In genomic region chr10:23448802-23449570, GRCh38 we compare ENCODE assay signal across 8 cellular contexts. TPM values are rescaled to one million over a fixed set of nuclear protein-coding genes. Genes with fewer than 3 reads are reported as not detected.
DNase-seq lines count a peak whose midpoint lies in the region; ATAC-seq, FAIRE-seq and TF ChIP-seq lines count a peak whose summit lies in the region.

No MANE protein-coding gene starts in this region.

- H3K27ac ChIP-seq in prostate gland = no peak overlapping the region

- DNase-seq in EL = peak; percentile 4
- DNase-seq in GM20000 (ENCODE audit: low spot score) = peak; percentile 70
- DNase-seq in choroid plexus epithelial cell (ENCODE audit: low read depth) = peak; percentile 53
- DNase-seq in RCC 7860 (ENCODE audit: low spot score) = no peak
- no peak for DNase-seq in left cardiac atrium
- no peak for DNase-seq in stimulated activated CD4-positive, alpha-beta T cell treated with anti-CD3 and anti-CD28 coated beads, Interleukin-2, amount 100 ng/mL, for 48 hours
- DNase-seq in prostate gland (ENCODE audit: low spot score) = no peak

- WGBS in prostate gland = 82% methylated on average over 7 of the region's 7 CpGs

- H3K27me3 ChIP-seq in prostate gland (replicated peaks; ENCODE audit: insufficient read depth) = no peaks in the 10 kb centered on the region

- no peak for TF ChIP-seq POLR2A in prostate gland (IDR thresholded peaks at IDR 0.05)

- H3K36me3 ChIP-seq in prostate gland = no peaks in the 10 kb centered on the region

- H3K4me3 ChIP-seq in choroid plexus epithelial cell (ENCODE audit: low read depth, low read length) (no peak overlapping the region), prostate gland (no peak overlapping the region)

- H3K4me1 ChIP-seq in prostate gland (replicated peaks) = no peaks in the 10 kb centered on the region

- ATAC-seq in HG03457 (IDR thresholded peaks at IDR 0.05; ENCODE audit: unreplicated experiment) = peak; percentile 76
- no peak for ATAC-seq in left cardiac atrium

- TF ChIP-seq CTCF in GM20000 (IDR thresholded peaks at IDR 0.05; ENCODE audit: extremely low read depth, missing control alignments) (no peak), choroid plexus epithelial cell (conservative IDR thresholded peaks at IDR 0.05; ENCODE audit: low read depth, low read length) (no peak), prostate gland (IDR thresholded peaks at IDR 0.05) (no peak)

- no peaks in the 10 kb centered on the region for H3K9me3 ChIP-seq in prostate gland

- intact Hi-C loops in left cardiac atrium (cut with DNase I) (loop anchor here in 1 of 2 donors (10.0 kb wide), 1 partner anchor 104 kb away; the partner anchor contains the start of gene C10orf67), prostate gland (cut with DNase I) (no loop called here)

- no peak for FAIRE-seq in RCC 7860 (lab: Jason Lieb, UNC)

RNA-seq across cellular contexts. Expression of gene OTUD1, which starts 10.1 kb away (rescaled TPM):
- total RNA-seq in left cardiac atrium = 10 to 100 TPM; 14.0 to 14.4 TPM
- total RNA-seq in prostate gland = 10 to 100 TPM; 11.9 to 13.8 TPM

Comparison
In these comparisons a context has a peak if more than half of its experiments do, and no peak if none do; other contexts are left out.
1. DNase-seq: peak in EL (single experiment), GM20000 (single experiment) and choroid plexus epithelial cell (single experiment); none in RCC 7860 (single experiment), left cardiac atrium (single experiment), stimulated activated CD4-positive, alpha-beta T cell treated with anti-CD3 and anti-CD28 coated beads, Interleukin-2, amount 100 ng/mL, for 48 hours (0 of 2) and prostate gland (single experiment).